Comparison of ENCODE assay signal across 8 cellular contexts in the genomic region with DNA sequence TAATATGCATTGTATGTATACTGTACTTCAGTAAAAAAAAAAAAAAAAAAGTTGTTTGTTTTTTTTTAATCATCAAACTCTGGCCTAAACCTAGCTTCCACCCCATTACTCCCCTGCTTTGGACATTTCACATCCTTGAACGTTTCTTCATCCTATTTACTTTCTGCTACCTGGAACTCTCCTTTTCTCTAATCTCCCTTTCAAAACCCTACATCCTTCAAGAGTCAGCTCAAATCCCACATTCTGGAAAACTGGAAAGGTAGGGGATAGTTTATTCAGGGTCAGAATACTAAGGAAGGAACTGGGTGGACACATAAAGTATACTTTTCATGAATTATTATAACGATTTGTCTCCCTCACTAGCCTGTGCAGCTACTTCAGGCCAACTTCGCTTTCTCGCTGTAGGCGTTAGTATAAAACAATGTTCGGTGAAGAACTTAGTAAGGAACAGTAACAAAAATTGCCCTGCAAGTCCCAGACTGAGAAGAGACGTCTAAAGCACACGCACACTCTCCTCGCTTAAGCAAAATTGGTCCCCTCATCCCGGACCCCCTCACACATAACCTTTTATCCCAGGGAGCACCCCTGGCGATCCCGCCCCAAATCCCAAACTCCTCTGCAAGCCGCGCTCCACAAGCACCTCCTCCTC. TPM values are rescaled to one million over a fixed set of nuclear protein-coding genes. Genes with fewer than 3 reads are reported as not detected.
DNase-seq lines count a peak whose midpoint lies in the region; ATAC-seq, FAIRE-seq and TF ChIP-seq lines count a peak whose summit lies in the region.

No MANE protein-coding gene starts in this region.

- H3K27me3 ChIP-seq in pancreas, result no peaks in the 10 kb centered on the region

- H3K27ac Mint-ChIP-seq in endothelial cell (ENCODE audit: unreplicated experiment), result peak overlapping the region; percentile 50

- H3K4me1 ChIP-seq in pancreas, result peaks cover 0 to 7% (median 0%) of the 10 kb centered on the region in 3 donors

- intact Hi-C loops in pancreas (cut with DNase I), result no loop called here

- peak overlapping the region; percentile 50 to 80 (median 69) for H3K27ac ChIP-seq in pancreas

- FAIRE-seq in pancreas (lab: Jason Lieb, UNC), result no peak

- no peaks in the 10 kb centered on the region for H3K9me3 Mint-ChIP-seq in endothelial cell (ENCODE audit: unreplicated experiment)

- no peaks in the 10 kb centered on the region for H3K36me3 ChIP-seq in pancreas

- TF ChIP-seq CTCF in endothelial cell (IDR thresholded peaks at IDR 0.05; ENCODE audit: unreplicated experiment) (no peak), pancreas (IDR thresholded peaks at IDR 0.05) (no peak)

- no peaks in the 10 kb centered on the region for H3K36me3 Mint-ChIP-seq in endothelial cell (ENCODE audit: low read depth, unreplicated experiment)

- WGBS in pancreas, 2 donors, result 0 to 1% methylated on average over 14 of the region's 14 CpGs

- no peaks in the 10 kb centered on the region for H3K9me3 ChIP-seq in pancreas

- H3K4me3 Mint-ChIP-seq in endothelial cell (ENCODE audit: unreplicated experiment), result peak overlapping the region; percentile 97

- H3K4me3 ChIP-seq in GM08714 (ENCODE audit: low read length), result peak overlapping the region; percentile 94
- H3K4me3 ChIP-seq in pancreas, result peak overlapping the region; percentile 54 to 73 (median 66)

- peaks cover 8% of the 10 kb centered on the region for H3K4me1 Mint-ChIP-seq in endothelial cell (ENCODE audit: unreplicated experiment)

- ATAC-seq in pancreas (no peak), HG03039 (IDR thresholded peaks at IDR 0.05; ENCODE audit: unreplicated experiment) (no peak)

- peak; percentile 78 for DNase-seq in OCI-M1 (lab: John Stamatoyannopoulos, UW)
- DNase-seq in endothelial cell (ENCODE audit: low spot score), result no peak
- DNase-seq in pancreas, result no peak
- no peak for DNase-seq in RKO (ENCODE audit: low spot score)
- no peak for DNase-seq in iPS-NIHi11 (ENCODE audit: low spot score)
- DNase-seq in NCI-H2171 treated with DMSO at 0.1 percent for 48 hours (lab: John Stamatoyannopoulos, UW), result no peak

- peaks cover 3% of the 10 kb centered on the region for H3K27me3 Mint-ChIP-seq in endothelial cell (ENCODE audit: unreplicated experiment)

RNA-seq across cellular contexts. Expression of gene PIGU, which starts 0.8 kb away (rescaled TPM):
- 16.5 TPM for total RNA-seq in endothelial cell (ENCODE audit: unreplicated experiment)
- total RNA-seq in pancreas, result 10 to 100 TPM in 1 of 6 donors, 1 to 10 TPM in 5; 4.1 to 11.3 (median 7.7) TPM
- polyA plus RNA-seq in pancreas, result 10 to 100 TPM; 12.2 to 20.4 TPM

RNA-seq across cellular contexts. Expression of gene TP53INP2, which starts 28.0 kb away (rescaled TPM):
- total RNA-seq in endothelial cell (ENCODE audit: unreplicated experiment) (68.5 TPM), pancreas (1 to 10 TPM; 3.8 to 7.1 (median 4.6) TPM)
- 1 to 10 TPM; 4.8 to 7.9 TPM for polyA plus RNA-seq in pancreas
